Comparison of ENCODE assay signal across 11 cellular contexts in the genomic region with DNA sequence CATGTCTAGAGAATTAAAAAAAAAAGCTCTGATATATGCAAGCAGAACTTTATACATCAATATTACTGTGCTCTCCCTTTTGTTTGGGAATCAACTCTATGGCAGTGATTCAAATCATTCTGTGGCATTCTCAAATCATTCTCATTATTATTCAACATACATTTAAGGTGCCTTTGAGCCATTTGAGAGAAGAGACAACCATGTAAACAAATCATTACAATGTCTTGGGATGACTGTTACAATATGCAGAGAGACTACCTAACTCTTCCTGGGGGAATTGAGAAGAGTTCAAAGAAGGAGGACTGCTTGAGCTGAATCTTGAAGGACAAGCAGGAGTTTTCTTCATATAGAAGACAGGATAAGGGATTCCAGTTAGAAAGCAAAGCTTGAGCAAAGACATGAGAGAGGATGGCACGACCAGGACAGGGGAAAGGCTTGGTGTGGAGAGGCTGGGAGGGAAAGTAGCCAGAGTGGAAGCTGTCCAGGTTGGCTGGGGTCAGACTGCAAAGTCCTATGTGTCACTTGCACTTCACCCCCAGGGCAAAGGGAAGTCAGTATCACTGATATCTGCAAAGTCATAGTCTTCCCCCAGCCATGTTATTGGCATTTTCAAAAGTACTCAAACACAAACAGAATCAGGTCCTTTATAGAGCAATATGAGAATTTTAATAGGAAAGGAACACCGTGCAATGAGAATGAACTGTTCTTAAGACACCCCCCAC. TPM values are rescaled to one million over a fixed set of nuclear protein-coding genes. Genes with fewer than 3 reads are reported as not detected.
DNase-seq lines count a peak whose midpoint lies in the region; ATAC-seq and TF ChIP-seq lines count a peak whose summit lies in the region.
"Had no signal": no experiment of that assay in that cellular context is flagged by ENCODE, and none has a peak within 500 bp of the region (broad histone marks: within the 10 kb centered on the region; RNA-seq: fewer than 3 reads in every experiment).

No MANE protein-coding gene starts in this region.

- intact Hi-C loops in left cardiac atrium (cut with DNase I), result no loop called here

- H3K27me3 ChIP-seq in right atrium auricular region, result no peaks in the 10 kb centered on the region
- H3K27me3 ChIP-seq: upper lobe of left lung had no signal

- H3K27me3 Mint-ChIP-seq in effector memory CD8-positive, alpha-beta T cell, result no peaks in the 10 kb centered on the region
- H3K27me3 Mint-ChIP-seq in type B pancreatic cell, result no peaks in the 10 kb centered on the region

- H3K9me3 Mint-ChIP-seq in effector memory CD8-positive, alpha-beta T cell, result no peaks in the 10 kb centered on the region
- H3K9me3 Mint-ChIP-seq in type B pancreatic cell, result no peaks in the 10 kb centered on the region
- H3K9me3 Mint-ChIP-seq: activated naive CD4-positive, alpha-beta T cell treated with anti-CD3 and anti-CD28 coated beads, Interleukin-2, amount 50 U/mL, for 72 hours had no signal

- peak; percentile 33 to 47 for ATAC-seq in left cardiac atrium
- peak; percentile 43 for ATAC-seq in HG03520 (IDR thresholded peaks at IDR 0.05; ENCODE audit: unreplicated experiment)
- ATAC-seq in effector memory CD8-positive, alpha-beta T cell (replicated peaks), result no peak

- H3K4me1 ChIP-seq in right atrium auricular region, result peaks cover 0 to 73% of the 10 kb centered on the region in 2 donors

- H3K9me3 ChIP-seq in right atrium auricular region, result no peaks in the 10 kb centered on the region
- H3K9me3 ChIP-seq: upper lobe of left lung had no signal

- H3K4me1 Mint-ChIP-seq in effector memory CD8-positive, alpha-beta T cell (ENCODE audit: low read depth in 2 of 2), result peaks cover 32 to 50% of the 10 kb centered on the region in 2 donors
- peaks cover 23% of the 10 kb centered on the region for H3K4me1 Mint-ChIP-seq in type B pancreatic cell (ENCODE audit: unreplicated experiment)

- peak overlapping the region; percentile 9 to 50 for H3K27ac Mint-ChIP-seq in effector memory CD8-positive, alpha-beta T cell
- H3K27ac Mint-ChIP-seq in type B pancreatic cell, result peak overlapping the region; percentile 6
- H3K27ac Mint-ChIP-seq: activated naive CD4-positive, alpha-beta T cell treated with anti-CD3 and anti-CD28 coated beads, Interleukin-2, amount 50 U/mL, for 72 hours had no signal

- TF ChIP-seq CTCF in right atrium auricular region (IDR thresholded peaks at IDR 0.05) (no peak), type B pancreatic cell (conservative IDR thresholded peaks at IDR 0.05) (no peak), GM10266 (IDR thresholded peaks at IDR 0.05; ENCODE audit: control insufficient read depth, insufficient read depth, low read depth, missing control alignments) (no peak)

- H3K4me3 ChIP-seq in right atrium auricular region, result no peak overlapping the region
- H3K4me3 ChIP-seq: upper lobe of left lung had no signal

- no peak overlapping the region for H3K27ac ChIP-seq in right atrium auricular region
- H3K27ac ChIP-seq: upper lobe of left lung had no signal

- peak overlapping the region in 1 of 2 donors; percentile 5 for H3K4me3 Mint-ChIP-seq in effector memory CD8-positive, alpha-beta T cell
- H3K4me3 Mint-ChIP-seq in type B pancreatic cell, result peak overlapping the region; percentile 16

- peaks cover 31% of the 10 kb centered on the region for H3K36me3 Mint-ChIP-seq in effector memory CD8-positive, alpha-beta T cell (ENCODE audit: insufficient read depth)
- peaks cover 36% of the 10 kb centered on the region for H3K36me3 Mint-ChIP-seq in type B pancreatic cell

- DNase-seq in left cardiac atrium (no peak), right atrium auricular region (ENCODE audit: low spot score) (no peak), type B pancreatic cell (ENCODE audit: extremely low spot score, unreplicated experiment) (no peak), NCI-H510A treated with DMSO at 0.1 percent for 48 hours (lab: John Stamatoyannopoulos, UW) (no peak), SKM-1 treated with dmso at 0.1 percent for 144 hours (lab: John Stamatoyannopoulos, UW; ENCODE audit: unreplicated experiment) (no peak), GM10266 (ENCODE audit: extremely low spot score) (no peak)
- DNase-seq in effector memory CD8-positive, alpha-beta T cell, result no peak
- DNase-seq: NCI-H2081 treated with DMSO at 0.1 percent for 48 hours, upper lobe of left lung had no signal

- peaks cover 42% of the 10 kb centered on the region for H3K36me3 ChIP-seq in right atrium auricular region

RNA-seq across cellular contexts. Expression of gene SEC24D, which starts 9.0 kb away (rescaled TPM):
- total RNA-seq in left cardiac atrium (10 to 100 TPM; 23.6 to 42.7 TPM), right atrium auricular region (10 to 100 TPM; 25.8 to 33.4 TPM), type B pancreatic cell (ENCODE audit: low replicate concordance) (53.9 and 87.6 TPM in 2 replicates)
